ENCODE assay signal across 1 cellular context in the genomic region with DNA sequence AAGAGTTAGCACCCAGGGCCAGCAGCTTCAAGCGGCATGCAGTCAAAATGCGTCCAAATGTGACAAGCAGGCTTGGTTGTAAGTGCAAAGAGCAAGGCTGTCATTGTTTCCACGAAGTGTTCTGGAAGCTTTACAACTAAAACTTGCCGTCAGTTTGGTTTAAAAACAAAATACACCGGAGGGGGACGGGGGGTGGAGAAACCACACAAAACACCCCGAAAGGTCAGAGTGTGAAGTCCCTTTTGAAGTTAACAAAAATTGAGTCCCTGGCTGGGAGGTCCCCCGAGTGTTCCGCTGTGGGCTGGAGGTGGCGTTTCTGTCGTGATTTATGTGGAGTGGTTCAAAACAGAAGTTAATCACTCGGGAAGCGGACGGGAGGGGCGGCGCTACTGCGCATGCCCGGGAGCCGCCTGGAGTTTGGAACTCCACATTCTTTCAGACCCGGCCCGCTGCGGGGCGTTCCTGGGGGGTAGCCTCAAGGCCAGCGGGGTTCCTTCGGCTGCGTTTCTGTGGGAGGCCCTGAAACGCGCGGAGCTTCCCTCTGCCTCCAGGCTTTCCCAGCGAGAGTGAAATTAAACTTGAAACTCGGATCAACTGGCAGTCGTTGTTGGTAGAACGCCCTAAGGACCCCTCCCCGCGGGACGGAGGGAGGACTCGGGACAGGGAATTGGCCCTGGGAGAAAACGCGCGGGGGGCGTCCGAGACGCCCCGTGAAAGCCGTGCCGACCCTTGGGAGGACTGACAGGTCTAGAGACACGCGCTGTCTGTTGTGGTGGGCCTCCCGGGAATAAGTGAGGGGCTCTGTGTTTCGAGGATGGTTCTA.
A peak's percentile ranks its signal among the peaks of the same experiment; 100 is the strongest.
TF ChIP-seq lines count a peak whose summit lies in the region.

No MANE protein-coding gene starts in this region.

TF ChIP-seq in endothelial cell of umbilical vein, 7 proteins besides CTCF, POLR2A, EP300 and RAD21 (continued from another document):
- TF ChIP-seq POLR2AphosphoS5 (IDR thresholded peaks at IDR 0.05; ENCODE audit: insufficient read depth, low read depth, low read length), result peak; percentile 76
